Comparison of ENCODE assay signal across 28 cellular contexts in genomic region chr15:60494108-60494507, GRCh38.
"Had no signal": no experiment of that assay in that cellular context is flagged by ENCODE, and none has a peak within 500 bp of the region (broad histone marks: within the 10 kb centered on the region; RNA-seq: fewer than 3 reads in every experiment).

No MANE protein-coding gene starts in this region.

- H3K4me3 ChIP-seq: ascending aorta, cardiac muscle cell, coronary artery, dorsolateral prefrontal cortex, gastroesophageal sphincter, hepatocyte, mucosa of descending colon, spleen, tibial nerve had no signal

- H3K27ac Mint-ChIP-seq: activated CD4-positive, alpha-beta memory T cell treated with anti-CD3 and anti-CD28 coated beads for 36 hours; activated naive CD4-positive, alpha-beta T cell treated with anti-CD3 and anti-CD28 coated beads, Interleukin-2, amount 10 ng/mL, durations not matched to agents 7 days and 5 days; activated T-helper 1 cell treated with anti-CD3 and anti-CD28 coated beads, Interleukin-12 subunit alpha, Interleukin-12 subunit beta, Interleukin-2, Interleukin-4 antibody, amounts not matched to agents 30 ng/mL and 10 ng/mL and 1 ng/mL, durations not matched to agents 14 hours and 24 hours and 36 hours; brain had no signal

- H3K4me2 ChIP-seq: hepatocyte had no signal

- DNase-seq: activated CD4-positive, alpha-beta memory T cell treated with anti-CD3 and anti-CD28 coated beads for 36 hours; activated CD4-positive, alpha-beta T cell treated with anti-CD3 and anti-CD28 coated beads for 4 hours; activated CD8-positive, alpha-beta memory T cell treated with anti-CD3 and anti-CD28 coated beads, Interleukin-2, amount 50 U/mL, for 4 hours; activated gamma-delta T cell; activated naive CD4-positive, alpha-beta T cell treated with anti-CD3 and anti-CD28 coated beads, Interleukin-2, amount 10 ng/mL, durations not matched to agents 7 days and 5 days; activated T-cell treated with anti-CD3 and anti-CD28 coated beads, Interleukin-2, amount 50 U/mL, for 1 hour; dorsolateral prefrontal cortex; left cardiac atrium; left ventricle myocardium superior; mucosa of descending colon; posterior cingulate gyrus; right cardiac atrium; spleen; stimulated activated naive CD4-positive, alpha-beta T cell; T-helper 9 cell had no signal

- H3K27me3 Mint-ChIP-seq: activated CD4-positive, alpha-beta memory T cell treated with anti-CD3 and anti-CD28 coated beads for 36 hours; activated naive CD4-positive, alpha-beta T cell treated with anti-CD3 and anti-CD28 coated beads, Interleukin-2, amount 10 ng/mL, durations not matched to agents 7 days and 5 days; brain had no signal

- ATAC-seq: gastroesophageal sphincter, left cardiac atrium, left ventricle myocardium superior, mucosa of descending colon, right cardiac atrium had no signal

- H3K4me3 Mint-ChIP-seq: activated CD4-positive, alpha-beta memory T cell treated with anti-CD3 and anti-CD28 coated beads for 36 hours; activated naive CD4-positive, alpha-beta T cell treated with anti-CD3 and anti-CD28 coated beads, Interleukin-2, amount 10 ng/mL, durations not matched to agents 7 days and 5 days; activated T-helper 1 cell treated with anti-CD3 and anti-CD28 coated beads, Interleukin-12 subunit alpha, Interleukin-12 subunit beta, Interleukin-2, Interleukin-4 antibody, amounts not matched to agents 30 ng/mL and 10 ng/mL and 1 ng/mL, durations not matched to agents 14 hours and 24 hours and 36 hours; brain; neural crest cell had no signal

- H3K4me1 Mint-ChIP-seq: activated naive CD4-positive, alpha-beta T cell treated with anti-CD3 and anti-CD28 coated beads, Interleukin-2, amount 10 ng/mL, durations not matched to agents 7 days and 5 days; brain had no signal

- H3K27ac ChIP-seq: ascending aorta, cardiac muscle cell, coronary artery, dorsolateral prefrontal cortex, gastroesophageal sphincter, hepatocyte, spleen, tibial nerve, VCaP had no signal

- H3K4me1 ChIP-seq: ascending aorta, gastroesophageal sphincter, spleen, tibial nerve had no signal

- FAIRE-seq: endothelial cell of umbilical vein, keratinocyte, TTC549 had no signal

- H3K79me2 ChIP-seq: hepatocyte had no signal

- H2AFZ ChIP-seq: hepatocyte had no signal

- H3K27me3 ChIP-seq: ascending aorta, cardiac muscle cell, dorsolateral prefrontal cortex, gastroesophageal sphincter, hepatocyte, spleen, tibial nerve had no signal

- H3K9me3 ChIP-seq: ascending aorta, gastroesophageal sphincter, mucosa of descending colon, spleen, tibial nerve had no signal

- H3K9me3 Mint-ChIP-seq: activated CD4-positive, alpha-beta memory T cell treated with anti-CD3 and anti-CD28 coated beads for 36 hours; activated naive CD4-positive, alpha-beta T cell treated with anti-CD3 and anti-CD28 coated beads, Interleukin-2, amount 10 ng/mL, durations not matched to agents 7 days and 5 days; activated T-helper 1 cell treated with anti-CD3 and anti-CD28 coated beads, Interleukin-12 subunit alpha, Interleukin-12 subunit beta, Interleukin-2, Interleukin-4 antibody, amounts not matched to agents 30 ng/mL and 10 ng/mL and 1 ng/mL, durations not matched to agents 14 hours and 24 hours and 36 hours; brain; neural crest cell had no signal
